Comparison of ENCODE assay signal across 15 cellular contexts in the genomic region with DNA sequence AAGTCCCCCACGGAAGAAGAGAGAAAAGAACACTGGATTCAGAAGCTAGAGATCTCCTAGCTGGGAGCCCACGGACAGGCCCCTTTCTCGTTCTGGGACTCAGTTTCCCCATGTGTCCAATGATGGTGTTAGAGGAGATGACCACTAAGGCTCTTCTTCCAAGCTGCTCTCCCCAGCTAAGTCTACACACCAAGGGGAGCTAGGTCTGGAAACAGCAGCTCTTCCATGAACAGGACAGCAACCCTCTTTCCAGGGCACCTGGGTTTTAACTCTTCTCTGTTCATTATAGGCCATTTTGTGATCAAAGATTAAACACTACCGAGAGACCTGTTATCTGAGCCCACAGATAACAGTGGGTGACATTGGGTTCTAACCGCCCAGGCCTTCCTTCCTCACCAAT.
DNase-seq lines count a peak whose midpoint lies in the region; ATAC-seq and TF ChIP-seq lines count a peak whose summit lies in the region.
"Had no signal": no experiment of that assay in that cellular context is flagged by ENCODE, and none has a peak within 500 bp of the region (broad histone marks: within the 10 kb centered on the region; RNA-seq: fewer than 3 reads in every experiment).

No MANE protein-coding gene starts in this region.

- H3K27ac Mint-ChIP-seq in CD4-positive, alpha-beta T cell: peak overlapping the region; percentile 90
- H3K27ac Mint-ChIP-seq in brain: peak overlapping the region in 4 of 5 experiments; percentile 59 to 96 (median 96)
- peak overlapping the region; percentile 59 for H3K27ac Mint-ChIP-seq in progenitor cell of endocrine pancreas
- H3K27ac Mint-ChIP-seq: memory B cell had no signal

- H3K9me3 Mint-ChIP-seq in CD4-positive, alpha-beta T cell: no peaks in the 10 kb centered on the region
- no peaks in the 10 kb centered on the region for H3K9me3 Mint-ChIP-seq in brain
- no peaks in the 10 kb centered on the region for H3K9me3 Mint-ChIP-seq in progenitor cell of endocrine pancreas (ENCODE audit: low read depth)
- H3K9me3 Mint-ChIP-seq: memory B cell had no signal

- ATAC-seq in CD4-positive, alpha-beta T cell (ENCODE audit: poor library complexity): no peak
- no peak for ATAC-seq in HG02642 (IDR thresholded peaks at IDR 0.05; ENCODE audit: poor library complexity, unreplicated experiment)

- no peaks in the 10 kb centered on the region for H3K27me3 ChIP-seq in CD4-positive, alpha-beta T cell (ENCODE audit: control insufficient read depth, insufficient read depth, low read length)

- no peak for DNase-seq in CD4-positive, alpha-beta T cell
- DNase-seq in OCI-M1 (lab: John Stamatoyannopoulos, UW) (peak; percentile 6), progenitor cell of endocrine pancreas (ENCODE audit: low spot score, unreplicated experiment) (no peak), NCI-H2081 (lab: John Stamatoyannopoulos, UW) (no peak), posterior vena cava (ENCODE audit: low spot score) (no peak)
- no peak for DNase-seq in stimulated activated CD4-positive, alpha-beta T cell treated with anti-CD3 and anti-CD28 coated beads, Interleukin-15, amount 100 ng/mL, for 24 hours
- DNase-seq: cerebellar nuclear complex, GDM1, NCI-H1092 treated with DMSO at 0.1 percent for 48 hours, NCI-H774 had no signal

- POLR2A ChIA-PET in CD4-positive, alpha-beta T cell (lab: Charles Lee): interaction anchor here (0.9 to 1.8 kb wide), 8 partner anchors 9 to 340 kb away, joined by 3 to 9 read pairs (median 6); a partner anchor contains a TSS

- H3K4me1 Mint-ChIP-seq in CD4-positive, alpha-beta T cell (ENCODE audit: low read depth): peaks cover 84% of the 10 kb centered on the region
- peaks cover 84% of the 10 kb centered on the region for H3K4me1 Mint-ChIP-seq in brain
- H3K4me1 Mint-ChIP-seq in progenitor cell of endocrine pancreas (ENCODE audit: low read depth): peaks cover 34% of the 10 kb centered on the region

- no peak for TF ChIP-seq CTCF in CD4-positive, alpha-beta T cell (IDR thresholded peaks at IDR 0.05)
- TF ChIP-seq CTCF in brain (conservative IDR thresholded peaks at IDR 0.05) (no peak), progenitor cell of endocrine pancreas (IDR thresholded peaks at IDR 0.05; ENCODE audit: unreplicated experiment) (no peak)

- CTCF ChIA-PET in CD4-positive, alpha-beta T cell (lab: Charles Lee): interaction anchor here (1.1 to 1.2 kb wide), 2 partner anchors 204 to 213 kb away, joined by 3 to 5 read pairs; no protein-coding TSS in a partner anchor

- H3K9me3 ChIP-seq in CD4-positive, alpha-beta T cell (ENCODE audit: control insufficient read depth, low read length): no peaks in the 10 kb centered on the region

- no peaks in the 10 kb centered on the region for H3K27me3 Mint-ChIP-seq in CD4-positive, alpha-beta T cell
- H3K27me3 Mint-ChIP-seq in brain: peaks cover 3% of the 10 kb centered on the region
- H3K27me3 Mint-ChIP-seq in progenitor cell of endocrine pancreas: no peaks in the 10 kb centered on the region
- H3K27me3 Mint-ChIP-seq: memory B cell had no signal

- H3K27ac ChIP-seq in CD4-positive, alpha-beta T cell (ENCODE audit: low read depth, low read length): peak overlapping the region; percentile 62
- H3K27ac ChIP-seq: C4-2B, parathyroid adenoma had no signal

- H3K36me3 Mint-ChIP-seq in CD4-positive, alpha-beta T cell (ENCODE audit: low read depth): no peaks in the 10 kb centered on the region
- H3K36me3 Mint-ChIP-seq in brain (peaks cover under 1% of the 10 kb centered on the region), progenitor cell of endocrine pancreas (ENCODE audit: insufficient read depth) (no peaks in the 10 kb centered on the region)

- peak overlapping the region; percentile 87 for H3K4me3 Mint-ChIP-seq in CD4-positive, alpha-beta T cell
- H3K4me3 Mint-ChIP-seq in brain: no peak overlapping the region
- no peak overlapping the region for H3K4me3 Mint-ChIP-seq in progenitor cell of endocrine pancreas (ENCODE audit: low read depth)
- H3K4me3 Mint-ChIP-seq: memory B cell had no signal

- intact Hi-C loops in CD4-positive, alpha-beta T cell (cut with DNase I, micrococcal nuclease): loop anchor here (1.0 to 10.0 kb wide), 5 partner anchors 71 to 201 kb away; a partner anchor contains a TSS
- intact Hi-C loops in posterior vena cava (cut with DNase I): no loop called here

Comparison
In these comparisons a context has a peak if more than half of its experiments do, and no peak if none do; other contexts are left out.
1. intact Hi-C loops: an anchor here in CD4-positive, alpha-beta T cell (1.0 to 10.0 kb wide); none called in posterior vena cava.